ENCODE assay signal across 8 cellular contexts in genomic region chr12:48044396-48044795, GRCh38. TPM values are rescaled to one million over a fixed set of nuclear protein-coding genes. Genes with fewer than 3 reads are reported as not detected.
"Had no signal": no experiment of that assay in that cellular context is flagged by ENCODE, and none has a peak within 500 bp of the region (broad histone marks: within the 10 kb centered on the region; RNA-seq: fewer than 3 reads in every experiment).

No MANE protein-coding gene starts in this region.

- H3K4me3 ChIP-seq: GM23338 had no signal

- H3K27ac ChIP-seq: HL-60, KMS-11 had no signal

- ATAC-seq: GM23338, HepG2 had no signal

- DNase-seq: H9, HCEC 1CT, KBM-7 had no signal

RNA-seq across cellular contexts. Expression of gene COL2A1, which starts 40.1 kb away (rescaled TPM):
- polyA plus RNA-seq: IgD-negative memory B cell had no signal
